In genomic region chr17:51000835-51001638, GRCh38 we compare ENCODE assay signal across 8 cellular contexts.
A peak's percentile ranks its signal among the peaks of the same experiment; 100 is the strongest.
DNase-seq lines count a peak whose midpoint lies in the region; ATAC-seq and TF ChIP-seq lines count a peak whose summit lies in the region.

No MANE protein-coding gene starts in this region.

- H3K4me1 ChIP-seq in OCI-LY7 (ENCODE audit: insufficient read depth, low read length, poor library complexity, severe bottlenecking) (no peaks in the 10 kb centered on the region), left lung (no peaks in the 10 kb centered on the region), upper lobe of right lung (no peaks in the 10 kb centered on the region)

- no peaks in the 10 kb centered on the region for H3K9me2 ChIP-seq in OCI-LY7 (ENCODE audit: insufficient read depth, low read length)

- peaks cover 88% of the 10 kb centered on the region for H3K36me3 ChIP-seq in OCI-LY7 (ENCODE audit: insufficient read depth, low read length)
- H3K36me3 ChIP-seq in left lung: peaks cover 0 to 91% of the 10 kb centered on the region in 2 donors
- peaks cover 93% of the 10 kb centered on the region for H3K36me3 ChIP-seq in upper lobe of right lung

- H3K9me3 ChIP-seq in OCI-LY7 (ENCODE audit: low read length) (no peaks in the 10 kb centered on the region), left lung (no peaks in the 10 kb centered on the region), upper lobe of right lung (no peaks in the 10 kb centered on the region)

- H3K27ac ChIP-seq in OCI-LY7 (ENCODE audit: low read depth, low read length, poor library complexity, severe bottlenecking) (no peak overlapping the region), left lung (no peak overlapping the region), upper lobe of right lung (no peak overlapping the region)

- H4K20me1 ChIP-seq in OCI-LY7 (ENCODE audit: insufficient read depth, low read length): no peaks in the 10 kb centered on the region; the same call in 1 of the 2 replicates

- H3K79me2 ChIP-seq in OCI-LY7 (ENCODE audit: insufficient read depth, low read depth, low read length): no peaks in the 10 kb centered on the region

- intact Hi-C loops in OCI-LY7 (cut with micrococcal nuclease; ENCODE audit: unreplicated experiment): loop anchor here (1.0 kb wide), 2 partner anchors 55 to 152 kb away; partner anchors contain the start of gene NME1
- intact Hi-C loops in left lung (cut with DNase I): loop anchor here in 1 of 2 donors (5.0 kb wide), 1 partner anchor 151 kb away; the partner anchor contains the start of gene NME1
- intact Hi-C loops in upper lobe of right lung (cut with DNase I): no loop called here

- CTCF ChIA-PET in OCI-LY7 (lab: Charles Lee; ENCODE audit: unreplicated experiment): interaction anchor here (1.1 kb wide), 1 partner anchor 51 kb away, joined by 3 read pairs; no protein-coding TSS in a partner anchor

- no TSS peak for BruUV-seq in OCI-LY7 (replicated peaks; lab: Mats Ljungman, UMichigan)

- POLR2A ChIA-PET in OCI-LY7 (lab: Charles Lee): interaction anchor here (0.6 to 0.7 kb wide), 3 partner anchors 46 to 164 kb away, joined by 3 to 4 read pairs (median 3); no protein-coding TSS in a partner anchor

- no peak overlapping the region for H3K4me3 ChIP-seq in OCI-LY7 (ENCODE audit: low read depth, low read length, poor library complexity, severe bottlenecking)
- no peak overlapping the region for H3K4me3 ChIP-seq in left lung
- H3K4me3 ChIP-seq in upper lobe of right lung: no peak overlapping the region

- no peaks in the 10 kb centered on the region for H3K27me3 ChIP-seq in left lung
- no peaks in the 10 kb centered on the region for H3K27me3 ChIP-seq in upper lobe of right lung

- H3K4me2 ChIP-seq in OCI-LY7 (ENCODE audit: low read length): no peak overlapping the region

- no peak overlapping the region for H2AFZ ChIP-seq in OCI-LY7 (ENCODE audit: low read length)

- DNase-seq in SIG-M5 treated with dmso at 0.1 percent for 504 hours (lab: John Stamatoyannopoulos, UW; ENCODE audit: unreplicated experiment) (peak; percentile 80), SIG-M5 (lab: John Stamatoyannopoulos, UW) (no peak), OCI-LY7 (ENCODE audit: low spot score) (peak; percentile 80), cerebellum (ENCODE audit: low spot score) (peak; percentile 75), left lung (no peak), upper lobe of right lung (no peak)
- no peak for DNase-seq in activated CD8-positive, alpha-beta memory T cell treated with anti-CD3 and anti-CD28 coated beads for 24 hours

- TF ChIP-seq CTCF in LNCAP (IDR thresholded peaks at IDR 0.05): peak; percentile 62
- peak; percentile 91 for TF ChIP-seq CTCF in OCI-LY7 (conservative IDR thresholded peaks at IDR 0.05; ENCODE audit: low read length)
- TF ChIP-seq CTCF in left lung (IDR thresholded peaks at IDR 0.05): peak; percentile 27 to 37
- peak; percentile 56 for TF ChIP-seq CTCF in upper lobe of right lung (IDR thresholded peaks at IDR 0.05)

- peak; percentile 81 for ATAC-seq in left lung
- peak; percentile 81 for ATAC-seq in upper lobe of right lung

Comparison
In these comparisons a context has a peak if more than half of its experiments do, and no peak if none do; other contexts are left out.
1. DNase-seq: peak in SIG-M5 treated with dmso at 0.1 percent for 504 hours (single experiment), OCI-LY7 (single experiment) and cerebellum (single experiment); none in SIG-M5 (single experiment), left lung (0 of 2), upper lobe of right lung (single experiment) and activated CD8-positive, alpha-beta memory T cell treated with anti-CD3 and anti-CD28 coated beads for 24 hours (single experiment).
2. CTCF ChIP-seq: peak in every context shown above with its lines; median percentile 91 in OCI-LY7; 62 in LNCAP; 56 in upper lobe of right lung; 32 in left lung.